ENCODE assay signal across 23 cellular contexts in the genomic region with DNA sequence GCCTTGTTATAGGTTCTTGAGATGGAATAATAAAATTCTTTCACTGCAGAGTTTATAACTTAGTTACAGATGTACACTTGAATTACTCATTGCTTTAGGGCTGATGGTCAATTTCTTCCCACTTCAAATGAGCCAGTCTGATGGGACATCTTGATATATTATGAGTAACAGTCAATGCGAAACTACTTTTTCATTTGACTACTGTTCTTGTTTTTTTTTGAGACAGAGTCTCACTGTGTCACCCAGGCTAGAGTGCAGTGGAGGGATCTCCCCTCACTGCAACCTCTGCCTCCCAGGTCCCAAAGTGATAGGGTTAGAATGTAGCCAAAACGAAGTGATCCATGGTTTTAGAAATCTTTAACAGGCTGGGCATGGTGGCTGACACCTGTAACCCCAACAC.
"Had no signal": no experiment of that assay in that cellular context is flagged by ENCODE, and none has a peak within 500 bp of the region (broad histone marks: within the 10 kb centered on the region; RNA-seq: fewer than 3 reads in every experiment).

No MANE protein-coding gene starts in this region.

- DNase-seq: activated effector memory CD4-positive, alpha-beta T cell treated with Interleukin-2 at 50 U/mL for 16 hours; activated naive CD4-positive, alpha-beta T cell treated with anti-CD3 and anti-CD28 coated beads for 36 hours; activated T-cell treated with anti-CD3 and anti-CD28 coated beads, Interleukin-2, amount 50 U/mL, for 24 hours; brain microvascular endothelial cell; central memory CD4-positive, alpha-beta T cell; effector memory CD8-positive, alpha-beta T cell; esophagus squamous epithelium; gastrocnemius medialis; hippocampal formation; kidney glomerular epithelial cell; left lung; naive thymus-derived CD4-positive, alpha-beta T cell; occipital lobe; posterior cingulate gyrus; small intestine; stimulated activated CD4-positive, alpha-beta T cell treated with anti-CD3 and anti-CD28 coated beads, Interleukin-2, amount 100 ng/mL, for 24 hours; stimulated activated naive CD4-positive, alpha-beta T cell; T1000; upper lobe of left lung had no signal

- H3K9me3 Mint-ChIP-seq: effector memory CD8-positive, alpha-beta T cell had no signal

- H3K27me3 ChIP-seq: ascending aorta, brain microvascular endothelial cell, gastrocnemius medialis, left lung, upper lobe of left lung had no signal

- H3K36me3 ChIP-seq: ascending aorta, brain microvascular endothelial cell, esophagus squamous epithelium, gastrocnemius medialis, left lung, upper lobe of left lung had no signal

- ATAC-seq: effector memory CD8-positive, alpha-beta T cell; gastrocnemius medialis; left lung; naive thymus-derived CD4-positive, alpha-beta T cell; sciatic nerve had no signal

- H3K27ac ChIP-seq: ascending aorta, brain microvascular endothelial cell, esophagus squamous epithelium, gastrocnemius medialis, left lung, upper lobe of left lung had no signal

- H3K4me3 ChIP-seq: ascending aorta, esophagus squamous epithelium, gastrocnemius medialis, left lung, lung, upper lobe of left lung had no signal

- H3K9me3 ChIP-seq: ascending aorta, esophagus squamous epithelium, gastrocnemius medialis, left lung, upper lobe of left lung had no signal

- H3K4me3 Mint-ChIP-seq: activated naive CD4-positive, alpha-beta T cell treated with anti-CD3 and anti-CD28 coated beads for 36 hours; activated T-cell treated with anti-CD3 and anti-CD28 coated beads, Interleukin-2, amount 50 U/mL, for 24 hours; effector memory CD8-positive, alpha-beta T cell; naive thymus-derived CD4-positive, alpha-beta T cell; neural crest cell had no signal

- H3K4me1 ChIP-seq: ascending aorta had no signal

- H3K27ac Mint-ChIP-seq: activated naive CD4-positive, alpha-beta T cell treated with anti-CD3 and anti-CD28 coated beads for 36 hours; activated T-cell treated with anti-CD3 and anti-CD28 coated beads, Interleukin-2, amount 50 U/mL, for 24 hours; effector memory CD8-positive, alpha-beta T cell had no signal
